Comparison of ENCODE assay signal across 1 cellular context in genomic region chr18:37409870-37410269, GRCh38.
TF ChIP-seq lines count a peak whose summit lies in the region.

No MANE protein-coding gene starts in this region.

TF ChIP-seq in WTC11, 78 proteins besides CTCF, POLR2A, EP300 and RAD21 (continued from another document):
- TF ChIP-seq, protein P1, sequence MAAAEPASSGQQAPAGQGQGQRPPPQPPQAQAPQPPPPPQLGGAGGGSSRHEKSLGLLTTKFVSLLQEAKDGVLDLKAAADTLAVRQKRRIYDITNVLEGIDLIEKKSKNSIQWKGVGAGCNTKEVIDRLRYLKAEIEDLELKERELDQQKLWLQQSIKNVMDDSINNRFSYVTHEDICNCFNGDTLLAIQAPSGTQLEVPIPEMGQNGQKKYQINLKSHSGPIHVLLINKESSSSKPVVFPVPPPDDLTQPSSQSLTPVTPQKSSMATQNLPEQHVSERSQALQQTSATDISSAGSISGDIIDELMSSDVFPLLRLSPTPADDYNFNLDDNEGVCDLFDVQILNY (CRISPR knock-in tag; IDR thresholded peaks at IDR 0.05): no peak
- no peak for TF ChIP-seq CREM (CRISPR knock-in tag; IDR thresholded peaks at IDR 0.05)
